Comparison of ENCODE assay signal across 12 cellular contexts in the genomic region with DNA sequence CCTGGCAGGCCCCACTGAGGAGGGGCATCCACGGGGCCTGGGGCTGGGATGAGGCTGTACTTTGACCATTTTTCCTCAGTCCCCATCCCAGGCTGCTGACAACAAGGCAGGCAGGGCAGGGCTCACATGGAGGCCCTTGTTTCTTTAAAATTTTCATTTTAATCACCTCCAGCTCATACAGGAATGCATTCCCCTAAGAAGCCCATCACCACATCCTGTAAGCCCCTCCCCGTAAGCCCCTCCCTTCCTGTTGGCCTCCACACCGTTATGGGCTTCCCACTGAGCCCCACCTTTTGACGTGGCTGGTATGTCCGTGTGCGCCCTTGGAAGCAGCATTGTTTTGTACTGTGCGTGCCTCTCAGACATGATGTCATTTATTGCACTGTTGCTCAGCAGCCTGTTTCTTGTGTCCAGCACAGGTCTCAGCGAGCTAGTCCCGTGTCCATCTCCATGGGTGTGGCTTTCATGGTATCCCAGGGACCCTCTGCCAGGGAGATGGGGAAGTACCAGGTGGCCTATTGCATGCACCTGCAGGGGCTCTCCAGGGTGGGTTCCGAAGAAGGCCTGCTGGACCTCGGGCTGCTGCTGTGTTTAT. TPM values are rescaled to one million over a fixed set of nuclear protein-coding genes. Genes with fewer than 3 reads are reported as not detected.
DNase-seq lines count a peak whose midpoint lies in the region; TF ChIP-seq lines count a peak whose summit lies in the region.
"Had no signal": no experiment of that assay in that cellular context is flagged by ENCODE, and none has a peak within 500 bp of the region (broad histone marks: within the 10 kb centered on the region; RNA-seq: fewer than 3 reads in every experiment).

No MANE protein-coding gene starts in this region.

- H3K27ac ChIP-seq in BLaER1 treated with 17β-estradiol and CSF1 and Interleukin-3, amounts not matched to agents 10 nM and 100 nM = peak overlapping the region in 3 of 11 experiments; percentile 1 to 49 (median 44); a peak in 3 of 22 replicates
- no peak overlapping the region for H3K27ac ChIP-seq in HEK293 (ENCODE audit: extremely low read depth, low read depth, low read length)
- no peak overlapping the region for H3K27ac ChIP-seq in WERI-Rb-1
- H3K27ac ChIP-seq in prostate gland = no peak overlapping the region
- H3K27ac ChIP-seq: parathyroid adenoma had no signal

- TF ChIP-seq CTCF in HEK293 (tag by site-specific recombination; IDR thresholded peaks at IDR 0.05) = no peak
- TF ChIP-seq CTCF in WERI-Rb-1 (IDR thresholded peaks at IDR 0.05; ENCODE audit: low read depth, low read length) = no peak
- TF ChIP-seq CTCF in prostate gland (IDR thresholded peaks at IDR 0.05) = no peak

- POLR2A ChIA-PET in HEK293 (lab: Yijun Ruan, JAX) = no interaction called here

- intact Hi-C loops in prostate gland (cut with DNase I) = no loop called here

- H3K4me2 ChIP-seq in BLaER1 treated with 17β-estradiol and CSF1 and Interleukin-3, amounts not matched to agents 10 nM and 100 nM = peak overlapping the region; percentile 13 to 89 (median 74); a peak in 19 of 22 replicates

- no peak overlapping the region for H3K4me3 ChIP-seq in BLaER1 treated with 17β-estradiol and CSF1 and Interleukin-3, amounts not matched to agents 10 nM and 100 nM
- no peak overlapping the region for H3K4me3 ChIP-seq in HEK293 (ENCODE audit: low read depth, low read length)
- H3K4me3 ChIP-seq in WERI-Rb-1 (ENCODE audit: low read depth, low read length) = no peak overlapping the region
- no peak overlapping the region for H3K4me3 ChIP-seq in prostate gland
- H3K4me3 ChIP-seq: tibial nerve had no signal

- H3K9ac ChIP-seq in BLaER1 treated with 17β-estradiol and CSF1 and Interleukin-3, amounts not matched to agents 10 nM and 100 nM = peak overlapping the region in 2 of 11 experiments; percentile 20 to 25; a peak in 1 of 22 replicates
- H3K9ac ChIP-seq: parathyroid adenoma had no signal

- WGBS in prostate gland = 45% methylated on average over 11 of the region's 11 CpGs

- peaks cover 0 to 12% (median 4%) of the 10 kb centered on the region in 11 experiments; a peak in 7 of 22 replicates for H3K36me3 ChIP-seq in BLaER1 treated with 17β-estradiol and CSF1 and Interleukin-3, amounts not matched to agents 10 nM and 100 nM
- H3K36me3 ChIP-seq in HEK293 (ENCODE audit: control insufficient read depth in 2 of 2, insufficient read depth in 1 of 2, low read length in 2 of 2) (no peaks in the 10 kb centered on the region), WERI-Rb-1 (no peaks in the 10 kb centered on the region; the same call in 1 of the 2 replicates), prostate gland (no peaks in the 10 kb centered on the region)

- CTCF ChIA-PET in HEK293 (lab: Yijun Ruan, JAX) = no interaction called here

- H3K9me3 ChIP-seq in BLaER1 treated with 17β-estradiol and CSF1 and Interleukin-3, amounts not matched to agents 10 nM and 100 nM (replicated peaks in 1 of 11) = peaks cover 0 to 5% (median 3%) of the 10 kb centered on the region in 11 experiments; a peak in 7 of 22 replicates
- no peaks in the 10 kb centered on the region for H3K9me3 ChIP-seq in HEK293 (ENCODE audit: control insufficient read depth, insufficient read depth, low read depth, low read length)
- H3K9me3 ChIP-seq in WERI-Rb-1 (ENCODE audit: severe bottlenecking) = no peaks in the 10 kb centered on the region
- no peaks in the 10 kb centered on the region for H3K9me3 ChIP-seq in prostate gland
- H3K9me3 ChIP-seq: tibial nerve had no signal

- DNase-seq in cerebellar cortex (ENCODE audit: low spot score) (peak; percentile 60), mesenteric fat pad (ENCODE audit: low spot score) (peak; percentile 62), SIG-M5 (lab: John Stamatoyannopoulos, UW) (no peak), WERI-Rb-1 (no peak), NOMO-1 (lab: John Stamatoyannopoulos, UW; ENCODE audit: unreplicated experiment in 2 of 2) (no peak), prostate gland (ENCODE audit: low spot score) (no peak)
- DNase-seq: DMS53, T-helper 9 cell had no signal

- H3K4me1 ChIP-seq in BLaER1 treated with 17β-estradiol and CSF1 and Interleukin-3, amounts not matched to agents 10 nM and 100 nM = peaks cover 46 to 87% (median 78%) of the 10 kb centered on the region in 10 experiments
- H3K4me1 ChIP-seq in HEK293 (ENCODE audit: control insufficient read depth, insufficient read depth, low read length) (peaks cover 6% of the 10 kb centered on the region; the same call in 1 of the 2 replicates), prostate gland (replicated peaks) (peaks cover 3% of the 10 kb centered on the region)
- H3K4me1 ChIP-seq: parathyroid adenoma had no signal

- H3K27me3 ChIP-seq in BLaER1 treated with 17β-estradiol and CSF1 and Interleukin-3, amounts not matched to agents 10 nM and 100 nM = no peaks in the 10 kb centered on the region
- H3K27me3 ChIP-seq in WERI-Rb-1 (ENCODE audit: insufficient read depth, low read depth, severe bottlenecking) (no peaks in the 10 kb centered on the region), prostate gland (replicated peaks; ENCODE audit: insufficient read depth) (no peaks in the 10 kb centered on the region)
- H3K27me3 ChIP-seq: tibial nerve had no signal

- H4K20me1 ChIP-seq in BLaER1 treated with 17β-estradiol and CSF1 and Interleukin-3, amounts not matched to agents 10 nM and 100 nM = peaks cover 85 to 100% (median 99%) of the 10 kb centered on the region in 11 experiments

- TF ChIP-seq POLR2A in prostate gland (IDR thresholded peaks at IDR 0.05) = no peak

TF ChIP-seq in HEK293, 187 proteins besides CTCF, POLR2A, EP300 and RAD21:
- TF ChIP-seq ZNF24 (tag by site-specific recombination; IDR thresholded peaks at IDR 0.05) (no peak), ZNF423 (tag by site-specific recombination; IDR thresholded peaks at IDR 0.05) (no peak), ZNF37A (tag by site-specific recombination; IDR thresholded peaks at IDR 0.05) (no peak), ZNF677 (tag by site-specific recombination; IDR thresholded peaks at IDR 0.05) (no peak), EGR2 (tag by site-specific recombination; IDR thresholded peaks at IDR 0.05; ENCODE audit: low read depth) (no peak), SCRT2 (tag by site-specific recombination; IDR thresholded peaks at IDR 0.05) (peak; percentile 41; the same call in 1 of the 2 replicates), ZNF18 (tag by site-specific recombination; IDR thresholded peaks at IDR 0.05) (no peak)
- TF ChIP-seq, protein P1, sequence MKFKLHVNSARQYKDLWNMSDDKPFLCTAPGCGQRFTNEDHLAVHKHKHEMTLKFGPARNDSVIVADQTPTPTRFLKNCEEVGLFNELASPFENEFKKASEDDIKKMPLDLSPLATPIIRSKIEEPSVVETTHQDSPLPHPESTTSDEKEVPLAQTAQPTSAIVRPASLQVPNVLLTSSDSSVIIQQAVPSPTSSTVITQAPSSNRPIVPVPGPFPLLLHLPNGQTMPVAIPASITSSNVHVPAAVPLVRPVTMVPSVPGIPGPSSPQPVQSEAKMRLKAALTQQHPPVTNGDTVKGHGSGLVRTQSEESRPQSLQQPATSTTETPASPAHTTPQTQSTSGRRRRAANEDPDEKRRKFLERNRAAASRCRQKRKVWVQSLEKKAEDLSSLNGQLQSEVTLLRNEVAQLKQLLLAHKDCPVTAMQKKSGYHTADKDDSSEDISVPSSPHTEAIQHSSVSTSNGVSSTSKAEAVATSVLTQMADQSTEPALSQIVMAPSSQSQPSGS (tag by site-specific recombination; IDR thresholded peaks at IDR 0.05; ENCODE audit: low read depth) = no peak

RNA-seq across cellular contexts. Expression of gene PHF2, which starts 22.4 kb away (rescaled TPM):
- total RNA-seq in mesenteric fat pad = 23.0 TPM
- total RNA-seq in prostate gland = 10 to 100 TPM; 32.4 to 32.9 TPM

Comparison
In these comparisons a context has a peak if more than half of its experiments do, and no peak if none do; other contexts are left out.
1. DNase-seq: peak in cerebellar cortex (single experiment) and mesenteric fat pad (single experiment); none in SIG-M5 (single experiment), WERI-Rb-1 (single experiment), NOMO-1 (0 of 2) and prostate gland (single experiment).